ENCODE assay signal across 8 cellular contexts in the genomic region with DNA sequence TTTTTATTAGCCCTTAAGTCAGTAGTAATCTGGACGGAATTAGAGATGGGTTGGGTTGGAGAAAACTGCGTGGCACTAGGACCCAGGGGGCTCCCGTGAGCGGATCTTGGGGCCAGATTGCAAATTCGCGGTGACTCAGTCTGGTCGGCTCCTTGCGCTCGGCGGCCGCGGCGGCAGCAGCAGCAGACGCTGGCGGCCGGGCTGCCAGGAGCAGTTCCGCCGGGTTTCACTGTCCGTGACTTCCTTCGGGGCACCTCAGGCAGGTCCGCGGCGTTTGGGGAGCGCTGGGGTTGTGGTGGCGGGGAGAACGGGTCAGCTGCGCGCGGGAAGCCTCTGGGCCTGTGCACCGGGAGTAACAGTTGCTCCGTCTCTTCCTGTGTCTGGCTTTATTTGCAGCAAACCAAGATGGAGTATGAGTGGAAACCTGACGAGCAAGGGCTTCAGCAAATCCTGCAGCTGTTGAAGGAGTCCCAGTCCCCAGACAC. TPM values are rescaled to one million over a fixed set of nuclear protein-coding genes. Genes with fewer than 3 reads are reported as not detected.
A peak's percentile ranks its signal among the peaks of the same experiment; 100 is the strongest.
DNase-seq lines count a peak whose midpoint lies in the region; ATAC-seq and TF ChIP-seq lines count a peak whose summit lies in the region.

No MANE protein-coding gene starts in this region.

- no peaks in the 10 kb centered on the region for H3K9me3 Mint-ChIP-seq in natural killer cell treated with Interleukin-12 subunit alpha and Interleukin-12 subunit beta and Interleukin-15 and Interleukin-18, amount 100 ng/mL, for 72 hours

- no peaks in the 10 kb centered on the region for H3K9me3 ChIP-seq in DND-41 (ENCODE audit: insufficient read depth, low read length, severe bottlenecking)

- H3K27me3 ChIP-seq in DND-41 (ENCODE audit: insufficient read depth, low read length, poor library complexity) = peaks cover 6% of the 10 kb centered on the region

- H3K27ac Mint-ChIP-seq in natural killer cell treated with Interleukin-12 subunit alpha and Interleukin-12 subunit beta and Interleukin-15 and Interleukin-18, amount 100 ng/mL, for 72 hours = peak overlapping the region; percentile 96 to 97

- peaks cover 57% of the 10 kb centered on the region for H3K79me2 ChIP-seq in DND-41 (ENCODE audit: insufficient read depth, low read length)

- peaks cover 34% of the 10 kb centered on the region for H3K36me3 ChIP-seq in DND-41 (ENCODE audit: insufficient read depth, low read length)

- peaks cover 26 to 40% of the 10 kb centered on the region in 2 donors for H3K4me1 Mint-ChIP-seq in natural killer cell treated with Interleukin-12 subunit alpha and Interleukin-12 subunit beta and Interleukin-15 and Interleukin-18, amount 100 ng/mL, for 72 hours (ENCODE audit: low read depth in 2 of 2)

- peak overlapping the region; percentile 70 for H3K9ac ChIP-seq in DND-41 (ENCODE audit: low read depth, low read length)

- H3K27me3 Mint-ChIP-seq in natural killer cell treated with Interleukin-12 subunit alpha and Interleukin-12 subunit beta and Interleukin-15 and Interleukin-18, amount 100 ng/mL, for 72 hours = no peaks in the 10 kb centered on the region

- H2AFZ ChIP-seq in DND-41 (ENCODE audit: low read depth, low read length) = peak overlapping the region; percentile 80

- H3K4me3 ChIP-seq in DND-41 (ENCODE audit: low read depth in 1 of 2, low read length in 2 of 2) (peak overlapping the region; percentile 46 to 72; a peak in 3 of 4 replicates), fibroblast of pulmonary artery (replicated peaks; ENCODE audit: low read depth, low read length) (peak overlapping the region; percentile 80)

- DNase-seq in DND-41 = peak; percentile 87
- DNase-seq in KG1 (lab: John Stamatoyannopoulos, UW) = peak; percentile 61
- DNase-seq in RPMI8226 = peak; percentile 94
- peak; percentile 78 for DNase-seq in activated T-helper 9 cell treated with anti-CD3 and anti-CD28 coated beads, Interleukin-2, amount 50 U/mL, for 16 hours (ENCODE audit: low read depth)
- DNase-seq in fibroblast of pulmonary artery (ENCODE audit: low read depth) = peak; percentile 93
- DNase-seq in natural killer cell treated with Interleukin-12 subunit alpha and Interleukin-12 subunit beta and Interleukin-15 and Interleukin-18, amount 100 ng/mL, for 72 hours (ENCODE audit: low spot score) = peak; percentile 91
- peak; percentile 84 for DNase-seq in stimulated activated naive CD4-positive, alpha-beta T cell treated with Interleukin-2 at 50 U/mL for 16 hours (lab: John Stamatoyannopoulos, UW)

- H3K4me2 ChIP-seq in DND-41 (ENCODE audit: insufficient read depth, low read length) = peak overlapping the region; percentile 72

- peak; percentile 88 for ATAC-seq in DND-41 (ENCODE audit: insufficient read depth, low read depth)
- peak; percentile 82 for ATAC-seq in GM21723 (IDR thresholded peaks at IDR 0.05; ENCODE audit: unreplicated experiment)
- peak; percentile 92 to 95 for ATAC-seq in natural killer cell treated with Interleukin-12 subunit alpha and Interleukin-12 subunit beta and Interleukin-15 and Interleukin-18, amount 100 ng/mL, for 72 hours

- H3K27ac ChIP-seq in DND-41 (ENCODE audit: low read length) = peak overlapping the region; percentile 90

- peaks cover 48% of the 10 kb centered on the region for H3K4me1 ChIP-seq in DND-41 (ENCODE audit: insufficient read depth, low read length)

- TF ChIP-seq CTCF in DND-41 (IDR thresholded peaks at IDR 0.05; ENCODE audit: borderline replicate concordance, extremely low read depth, low read length, poor library complexity, severe bottlenecking) = no peak
- TF ChIP-seq CTCF in fibroblast of pulmonary artery (IDR thresholded peaks at IDR 0.05; ENCODE audit: low read length, missing control alignments) = no peak

- peaks cover 4% of the 10 kb centered on the region for H3K36me3 Mint-ChIP-seq in natural killer cell treated with Interleukin-12 subunit alpha and Interleukin-12 subunit beta and Interleukin-15 and Interleukin-18, amount 100 ng/mL, for 72 hours

- H4K20me1 ChIP-seq in DND-41 (ENCODE audit: insufficient read depth, low read length) = peaks cover 35% of the 10 kb centered on the region

- peak overlapping the region; percentile 95 for H3K4me3 Mint-ChIP-seq in natural killer cell treated with Interleukin-12 subunit alpha and Interleukin-12 subunit beta and Interleukin-15 and Interleukin-18, amount 100 ng/mL, for 72 hours

RNA-seq across cellular contexts. Expression of a gene that starts 31.6 kb away (rescaled TPM):
- 100 to 1,000 TPM in 1 of 2 donors, 10 to 100 TPM in 1; 99.4 to 118 TPM for total RNA-seq in natural killer cell treated with Interleukin-12 subunit alpha and Interleukin-12 subunit beta and Interleukin-15 and Interleukin-18, amount 100 ng/mL, for 72 hours

Comparison
In these comparisons a context has a peak if more than half of its experiments do, and no peak if none do; other contexts are left out.
1. Peak in every context shown above with its lines: DNase-seq, ATAC-seq, H3K4me3 ChIP-seq and H3K27ac ChIP-seq.